Comparison of ENCODE assay signal across 1 cellular context in the genomic region with DNA sequence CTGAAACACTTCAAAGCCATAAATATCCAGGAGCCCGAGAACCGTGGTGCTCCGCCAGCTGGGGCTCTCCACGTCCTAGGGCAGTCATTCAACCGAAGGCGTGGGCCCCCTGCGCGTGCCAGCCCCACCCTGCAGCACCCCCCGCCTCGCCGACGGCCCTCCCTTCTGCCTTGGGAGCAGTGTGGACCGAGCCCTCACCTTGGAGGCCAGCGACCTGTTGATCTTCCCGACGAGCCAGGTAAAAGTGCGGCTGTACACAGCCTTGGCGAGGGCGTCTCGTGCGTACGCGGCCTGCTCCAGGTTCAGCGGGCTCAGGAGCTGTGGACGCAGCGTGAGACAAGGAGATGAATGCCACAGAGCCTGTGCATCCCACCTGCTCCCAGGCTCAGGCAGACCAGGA.
TF ChIP-seq lines count a peak whose summit lies in the region.

No MANE protein-coding gene starts in this region.

TF ChIP-seq in H1, 55 proteins besides CTCF, POLR2A, EP300 and RAD21:
- TF ChIP-seq POU5F1 (IDR thresholded peaks at IDR 0.05; ENCODE audit: low read depth, low read length): no peak
- TF ChIP-seq SIN3A (conservative IDR thresholded peaks at IDR 0.05 in 1 of 2, IDR thresholded peaks at IDR 0.05 in 1 of 2; ENCODE audit: low read depth in 1 of 2, low read length in 2 of 2): no peak
- TF ChIP-seq PHF8 (conservative IDR thresholded peaks at IDR 0.05; ENCODE audit: low read depth, low read length): no peak
- TF ChIP-seq FOSL1 (IDR thresholded peaks at IDR 0.05; ENCODE audit: insufficient read depth, low read depth, low read length): no peak
- TF ChIP-seq, protein P1, sequence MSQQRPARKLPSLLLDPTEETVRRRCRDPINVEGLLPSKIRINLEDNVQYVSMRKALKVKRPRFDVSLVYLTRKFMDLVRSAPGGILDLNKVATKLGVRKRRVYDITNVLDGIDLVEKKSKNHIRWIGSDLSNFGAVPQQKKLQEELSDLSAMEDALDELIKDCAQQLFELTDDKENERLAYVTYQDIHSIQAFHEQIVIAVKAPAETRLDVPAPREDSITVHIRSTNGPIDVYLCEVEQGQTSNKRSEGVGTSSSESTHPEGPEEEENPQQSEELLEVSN (IDR thresholded peaks at IDR 0.05): no peak
- no peak for TF ChIP-seq ZNF274 (IDR thresholded peaks at IDR 0.05; ENCODE audit: borderline replicate concordance, extremely low read depth, low read length)
- no peak for TF ChIP-seq GABPA (IDR thresholded peaks at IDR 0.05; ENCODE audit: borderline replicate concordance, insufficient read depth, low read length)
- TF ChIP-seq SUZ12 (IDR thresholded peaks at IDR 0.05; ENCODE audit: low read length): no peak
- no peak for TF ChIP-seq SRF (IDR thresholded peaks at IDR 0.05; ENCODE audit: low read depth, low read length)
- TF ChIP-seq BCL11A (IDR thresholded peaks at IDR 0.05; ENCODE audit: low read depth in 2 of 2, low read length in 2 of 2): no peak
- no peak for TF ChIP-seq BRCA1 (IDR thresholded peaks at IDR 0.05; ENCODE audit: low read depth, low read length)
